In the genomic region with DNA sequence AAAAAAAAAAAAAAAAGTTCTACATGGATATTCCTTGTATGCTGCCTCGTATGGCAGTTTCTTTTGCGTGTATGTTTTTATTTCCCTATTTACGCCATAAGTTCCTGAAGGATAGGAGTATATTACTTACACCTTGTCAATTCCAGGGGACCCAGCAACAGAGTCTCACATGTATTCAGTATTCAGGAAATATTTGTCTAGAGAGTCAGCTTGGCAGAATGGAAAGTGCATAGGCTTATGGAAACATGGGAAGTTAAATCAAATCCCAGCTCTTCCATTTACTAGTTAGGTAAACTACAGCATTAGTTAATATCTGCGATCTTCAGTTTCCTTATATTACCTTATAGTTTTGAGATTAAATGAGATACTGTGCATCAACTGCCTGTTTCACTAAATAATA, we compare ENCODE assay signal across 9 cellular contexts. TPM values are rescaled to one million over a fixed set of nuclear protein-coding genes. Genes with fewer than 3 reads are reported as not detected.
"Had no signal": no experiment of that assay in that cellular context is flagged by ENCODE, and none has a peak within 500 bp of the region (broad histone marks: within the 10 kb centered on the region; RNA-seq: fewer than 3 reads in every experiment).

No MANE protein-coding gene starts in this region.

- H3K27ac Mint-ChIP-seq: activated T-helper 1 cell treated with anti-CD3 and anti-CD28 coated beads, Interleukin-12 subunit alpha, Interleukin-12 subunit beta, Interleukin-2, Interleukin-4 antibody, amounts not matched to agents 30 ng/mL and 10 ng/mL and 1 ng/mL, durations not matched to agents 14 hours and 24 hours and 36 hours; nephron progenitor cell had no signal

- H3K27ac ChIP-seq: esophagus muscularis mucosa had no signal

- H3K9me3 ChIP-seq: esophagus muscularis mucosa had no signal

- DNase-seq: foreskin keratinocyte, T1000 had no signal

- H3K4me3 ChIP-seq: esophagus muscularis mucosa had no signal

- H3K4me3 Mint-ChIP-seq: activated T-helper 1 cell treated with anti-CD3 and anti-CD28 coated beads, Interleukin-12 subunit alpha, Interleukin-12 subunit beta, Interleukin-2, Interleukin-4 antibody, amounts not matched to agents 30 ng/mL and 10 ng/mL and 1 ng/mL, durations not matched to agents 14 hours and 24 hours and 36 hours; nephron progenitor cell had no signal

- H3K9me3 Mint-ChIP-seq: activated T-helper 1 cell treated with anti-CD3 and anti-CD28 coated beads, Interleukin-12 subunit alpha, Interleukin-12 subunit beta, Interleukin-2, Interleukin-4 antibody, amounts not matched to agents 30 ng/mL and 10 ng/mL and 1 ng/mL, durations not matched to agents 14 hours and 24 hours and 36 hours had no signal

- H3K36me3 ChIP-seq: brain microvascular endothelial cell, esophagus muscularis mucosa had no signal

- H3K27me3 ChIP-seq: brain microvascular endothelial cell, dorsolateral prefrontal cortex, esophagus muscularis mucosa, foreskin keratinocyte had no signal

RNA-seq across cellular contexts. Expression of gene SLC22A16, which starts 51.1 kb away (rescaled TPM):
- total RNA-seq: activated T-helper 1 cell treated with anti-CD3 and anti-CD28 coated beads, Interleukin-12 subunit alpha, Interleukin-12 subunit beta, Interleukin-2, Interleukin-4 antibody, amounts not matched to agents 30 ng/mL and 10 ng/mL and 1 ng/mL, durations not matched to agents 14 hours and 24 hours and 36 hours; foreskin keratinocyte; left lobe of liver; pulmonary artery endothelial cell had no signal
